16 cellular contexts compared by ENCODE assay signal in the genomic region with DNA sequence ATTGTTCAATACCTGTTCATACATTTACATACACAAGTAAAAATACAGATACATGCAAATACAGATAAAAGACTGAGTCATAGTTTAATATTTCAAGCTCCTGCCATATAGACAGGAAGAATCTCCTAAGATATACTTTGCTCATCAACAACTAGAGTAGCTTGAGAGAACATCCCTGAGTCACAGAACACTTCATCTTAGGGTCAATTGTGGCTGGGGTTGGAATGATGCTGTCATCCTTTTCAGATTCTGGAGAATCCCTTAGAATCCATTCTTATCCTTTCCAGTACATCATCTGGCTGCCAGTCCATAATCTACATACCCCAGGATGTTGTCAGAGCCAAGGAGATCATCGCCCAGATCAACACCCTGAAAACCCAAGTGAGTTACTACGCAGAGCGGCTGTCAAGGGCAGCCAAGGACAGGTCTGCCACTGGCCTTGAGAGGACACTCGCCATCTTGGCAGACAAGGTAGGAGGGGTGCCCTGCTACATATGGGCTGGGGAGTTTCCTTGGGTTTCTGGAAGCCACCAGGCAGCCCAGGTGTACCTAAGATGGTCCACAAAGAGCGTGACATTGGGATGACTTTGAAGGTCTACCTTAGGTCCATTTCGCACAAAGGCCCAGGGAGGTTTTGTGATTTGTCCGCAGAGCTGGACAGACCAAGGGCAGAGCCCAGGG. TPM values are rescaled to one million over a fixed set of nuclear protein-coding genes. Genes with fewer than 3 reads are reported as not detected.
DNase-seq lines count a peak whose midpoint lies in the region; ATAC-seq and FAIRE-seq lines count a peak whose summit lies in the region.
"Had no signal": no experiment of that assay in that cellular context is flagged by ENCODE, and none has a peak within 500 bp of the region (broad histone marks: within the 10 kb centered on the region; RNA-seq: fewer than 3 reads in every experiment).

No MANE protein-coding gene starts in this region.

- peaks cover 76% of the 10 kb centered on the region for H3K4me1 Mint-ChIP-seq in T-helper 1 cell treated with Interleukin-12 subunit alpha and Interleukin-12 subunit beta and Interleukin-4 antibody, amounts not matched to agents 30 μg/mL and 1 μg/mL, for 36 hours (ENCODE audit: low read depth)
- H3K4me1 Mint-ChIP-seq in naive thymus-derived CD8-positive, alpha-beta T cell: peaks cover 38 to 69% (median 62%) of the 10 kb centered on the region in 4 donors
- H3K4me1 Mint-ChIP-seq: WTC11 had no signal

- DNase-seq in T-helper 1 cell (no peak), HTR-8/SVneo (ENCODE audit: insufficient read length, low spot score) (no peak), amniotic stem cell (lab: John Stamatoyannopoulos, UW) (peak; percentile 23), NCI-H1417 (lab: John Stamatoyannopoulos, UW) (no peak), SIG-M5 (lab: John Stamatoyannopoulos, UW) (no peak)
- DNase-seq in naive thymus-derived CD8-positive, alpha-beta T cell: no peak
- DNase-seq: activated effector memory CD4-positive, alpha-beta T cell treated with Interleukin-2 at 50 U/mL for 16 hours; colonic mucosa; esophagus squamous epithelium; NCI-H1694 treated with DMSO at 0.1 percent for 48 hours; NCI-H82; SHP77; thyroid gland had no signal

- no peak overlapping the region for H3K4me3 Mint-ChIP-seq in T-helper 1 cell treated with Interleukin-12 subunit alpha and Interleukin-12 subunit beta and Interleukin-4 antibody, amounts not matched to agents 30 μg/mL and 1 μg/mL, for 36 hours
- H3K4me3 Mint-ChIP-seq in naive thymus-derived CD8-positive, alpha-beta T cell: no peak overlapping the region
- H3K4me3 Mint-ChIP-seq: WTC11 had no signal

- H3K9me3 Mint-ChIP-seq in T-helper 1 cell treated with Interleukin-12 subunit alpha and Interleukin-12 subunit beta and Interleukin-4 antibody, amounts not matched to agents 30 μg/mL and 1 μg/mL, for 36 hours: no peaks in the 10 kb centered on the region
- H3K9me3 Mint-ChIP-seq in naive thymus-derived CD8-positive, alpha-beta T cell: no peaks in the 10 kb centered on the region
- H3K9me3 Mint-ChIP-seq: WTC11 had no signal

- no peak for ATAC-seq in naive thymus-derived CD8-positive, alpha-beta T cell
- ATAC-seq in GM21619 (IDR thresholded peaks at IDR 0.05; ENCODE audit: unreplicated experiment): no peak
- ATAC-seq: WTC11 had no signal

- H3K36me3 Mint-ChIP-seq in T-helper 1 cell treated with Interleukin-12 subunit alpha and Interleukin-12 subunit beta and Interleukin-4 antibody, amounts not matched to agents 30 μg/mL and 1 μg/mL, for 36 hours (ENCODE audit: low read depth): peaks cover 71% of the 10 kb centered on the region
- H3K36me3 Mint-ChIP-seq in naive thymus-derived CD8-positive, alpha-beta T cell: peaks cover 0 to 93% (median 8%) of the 10 kb centered on the region in 3 donors

- POLR2A ChIA-PET in naive thymus-derived CD8-positive, alpha-beta T cell (lab: Charles Lee): no interaction called here

- FAIRE-seq in HTR-8/SVneo (lab: Jason Lieb, UNC): peak; percentile 28

- no peaks in the 10 kb centered on the region for H3K27me3 Mint-ChIP-seq in T-helper 1 cell treated with Interleukin-12 subunit alpha and Interleukin-12 subunit beta and Interleukin-4 antibody, amounts not matched to agents 30 μg/mL and 1 μg/mL, for 36 hours (ENCODE audit: low read depth)
- H3K27me3 Mint-ChIP-seq in naive thymus-derived CD8-positive, alpha-beta T cell: no peaks in the 10 kb centered on the region

- peak overlapping the region; percentile 52 for H3K27ac Mint-ChIP-seq in T-helper 1 cell treated with Interleukin-12 subunit alpha and Interleukin-12 subunit beta and Interleukin-4 antibody, amounts not matched to agents 30 μg/mL and 1 μg/mL, for 36 hours
- H3K27ac Mint-ChIP-seq in naive thymus-derived CD8-positive, alpha-beta T cell: peak overlapping the region in 9 of 10 donors; percentile 34 to 94 (median 73)
- H3K27ac Mint-ChIP-seq: WTC11 had no signal

RNA-seq across cellular contexts. Expression of gene COA5, which starts 55.7 kb away (rescaled TPM):
- 10 to 100 TPM; 44.9 to 48.6 TPM for total RNA-seq in naive thymus-derived CD8-positive, alpha-beta T cell
- 10 to 100 TPM; 29.8 to 43.8 (median 42.4) TPM for polyA plus RNA-seq in naive thymus-derived CD8-positive, alpha-beta T cell

RNA-seq across cellular contexts. Expression of gene UNC50, which starts 55.8 kb away (rescaled TPM):
- total RNA-seq in naive thymus-derived CD8-positive, alpha-beta T cell: 10 to 100 TPM; 41.3 to 45.1 TPM
- 10 to 100 TPM; 32.1 to 41.7 (median 36.3) TPM for polyA plus RNA-seq in naive thymus-derived CD8-positive, alpha-beta T cell
